Comparison of ENCODE assay signal across 8 cellular contexts in genomic region chr17:73474370-73474988, GRCh38.
DNase-seq lines count a peak whose midpoint lies in the region; ATAC-seq and TF ChIP-seq lines count a peak whose summit lies in the region.

No MANE protein-coding gene starts in this region.

- no peaks in the 10 kb centered on the region; the same call in 1 of the 2 replicates for H3K36me3 ChIP-seq in DND-41 (ENCODE audit: insufficient read depth, low read length)

- no peaks in the 10 kb centered on the region for H3K27me3 ChIP-seq in DND-41 (ENCODE audit: insufficient read depth, low read length, poor library complexity)

- H3K27ac ChIP-seq in DND-41 (ENCODE audit: low read length) (no peak overlapping the region; the same call in 1 of the 2 replicates), epithelial cell of prostate (no peak overlapping the region)

- peak; percentile 6 for DNase-seq in DND-41
- peak; percentile 31 for DNase-seq in NCI-H2196 treated with DMSO at 0.1 percent for 48 hours (lab: John Stamatoyannopoulos, UW; ENCODE audit: unreplicated experiment)
- peak; percentile 52 for DNase-seq in epithelial cell of prostate (ENCODE audit: low read depth, low spot score)
- peak; percentile 90 for DNase-seq in posterior vena cava (ENCODE audit: low spot score)
- DNase-seq in activated CD4-positive, alpha-beta T cell treated with anti-CD3 and anti-CD28 coated beads for 4 hours, result no peak

- H3K79me2 ChIP-seq in DND-41 (ENCODE audit: insufficient read depth, low read length), result no peaks in the 10 kb centered on the region

- no peak overlapping the region for H3K9ac ChIP-seq in DND-41 (ENCODE audit: low read depth, low read length)

- TF ChIP-seq CTCF in DND-41 (IDR thresholded peaks at IDR 0.05; ENCODE audit: borderline replicate concordance, extremely low read depth, low read length, poor library complexity, severe bottlenecking), result no peak

- no peak overlapping the region for H3K4me2 ChIP-seq in DND-41 (ENCODE audit: insufficient read depth, low read length)

- H3K4me1 ChIP-seq in DND-41 (ENCODE audit: insufficient read depth, low read length), result no peaks in the 10 kb centered on the region

- intact Hi-C loops in posterior vena cava (cut with DNase I), result no loop called here

- no peaks in the 10 kb centered on the region for H4K20me1 ChIP-seq in DND-41 (ENCODE audit: insufficient read depth, low read length)

- H2AFZ ChIP-seq in DND-41 (ENCODE audit: low read depth, low read length), result no peak overlapping the region

- no peak for ATAC-seq in DND-41 (ENCODE audit: insufficient read depth, low read depth)
- no peak for ATAC-seq in HG03460 (IDR thresholded peaks at IDR 0.05; ENCODE audit: unreplicated experiment)
- ATAC-seq in HG02571 (IDR thresholded peaks at IDR 0.05; ENCODE audit: unreplicated experiment), result no peak
- ATAC-seq in HG02623 (IDR thresholded peaks at IDR 0.05; ENCODE audit: unreplicated experiment), result no peak

- peaks cover 8% of the 10 kb centered on the region for H3K9me3 ChIP-seq in DND-41 (ENCODE audit: insufficient read depth, low read length, severe bottlenecking)

- H3K4me3 ChIP-seq in DND-41 (ENCODE audit: low read depth in 1 of 2, low read length in 2 of 2), result no peak overlapping the region

Comparison
In these comparisons a context has a peak if more than half of its experiments do, and no peak if none do; other contexts are left out.
1. DNase-seq: peak in DND-41 (single experiment), NCI-H2196 treated with DMSO at 0.1 percent for 48 hours (single experiment), epithelial cell of prostate (single experiment) and posterior vena cava (single experiment); none in activated CD4-positive, alpha-beta T cell treated with anti-CD3 and anti-CD28 coated beads for 4 hours (0 of 2).